ENCODE assay signal across 25 cellular contexts in the genomic region with DNA sequence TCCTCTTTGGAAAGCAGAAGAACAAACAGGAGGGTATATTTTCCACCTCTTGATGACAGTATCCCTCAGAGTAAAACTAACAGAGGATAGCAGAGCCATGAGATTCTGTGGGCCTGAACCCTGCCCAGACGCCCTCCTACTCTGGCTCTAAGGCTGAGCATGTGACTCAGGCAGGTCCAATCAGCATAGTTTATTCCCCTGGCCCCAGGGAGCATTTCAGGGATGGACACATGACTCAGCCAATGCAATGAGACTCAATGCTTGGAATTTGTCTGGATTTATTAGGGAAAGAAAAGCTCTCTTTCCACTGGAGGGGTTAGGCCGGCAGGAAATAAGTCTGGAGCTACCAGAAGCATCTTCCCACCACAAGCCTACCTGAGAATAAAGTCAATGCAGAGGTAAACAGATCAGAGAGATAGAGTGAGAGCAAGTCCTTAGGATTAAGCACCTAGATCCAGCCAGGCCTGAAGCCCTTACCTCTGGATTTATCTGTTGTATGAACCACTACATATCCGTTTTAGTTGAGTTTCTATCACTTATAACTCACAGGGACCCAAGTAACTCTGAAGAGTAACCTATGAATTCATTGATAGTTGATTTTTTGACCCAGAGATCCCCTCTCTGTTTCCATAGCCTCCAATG.
DNase-seq lines count a peak whose midpoint lies in the region; ATAC-seq and TF ChIP-seq lines count a peak whose summit lies in the region.
"Had no signal": no experiment of that assay in that cellular context is flagged by ENCODE, and none has a peak within 500 bp of the region (broad histone marks: within the 10 kb centered on the region; RNA-seq: fewer than 3 reads in every experiment).

No MANE protein-coding gene starts in this region.

- no peak overlapping the region for H2BK5ac ChIP-seq in trophoblast cell (ENCODE audit: low read depth, low read length, poor library complexity)

- no peak overlapping the region for H3K18ac ChIP-seq in trophoblast cell (ENCODE audit: low read length)

- DNase-seq in ELR (ENCODE audit: low read depth) (peak; percentile 56), M059J (ENCODE audit: low read depth) (peak; percentile 60), fibroblast of mammary gland (ENCODE audit: low read depth) (peak; percentile 35), trophoblast cell (peak; percentile 46 to 55)
- DNase-seq in activated CD8-positive, alpha-beta memory T cell treated with anti-CD3 and anti-CD28 coated beads, Interleukin-2, amount 50 U/mL, for 48 hours: no peak
- DNase-seq: activated CD4-positive, alpha-beta T cell treated with anti-CD3 and anti-CD28 coated beads, Interleukin-2, amount 50 U/mL, for 4 hours; activated naive CD8-positive, alpha-beta T cell treated with anti-CD3 and anti-CD28 coated beads, Interleukin-2, amount 10 ng/mL, durations not matched to agents 7 days and 5 days; AML-193; body of pancreas; CD8-positive, alpha-beta memory T cell; DMS53; effector memory CD4-positive, alpha-beta T cell; esophagus squamous epithelium; H7; head of caudate nucleus; left ventricle myocardium inferior; midbrain; natural killer cell; NCI-H2171; NCI-H524; ovary; right cardiac atrium; uterus had no signal

- peak overlapping the region; percentile 80 for H2BK12ac ChIP-seq in trophoblast cell (ENCODE audit: low read length)

- H3K79me1 ChIP-seq in trophoblast cell (ENCODE audit: low read length): no peaks in the 10 kb centered on the region

- no peak overlapping the region for H2AFZ ChIP-seq in trophoblast cell (ENCODE audit: insufficient read depth, low read length, poor library complexity)

- no peaks in the 10 kb centered on the region for H3K36me3 ChIP-seq in trophoblast cell (ENCODE audit: control insufficient read depth in 1 of 2, insufficient read depth in 2 of 2, low read length in 2 of 2)
- H3K36me3 ChIP-seq: esophagus squamous epithelium, left ventricle myocardium inferior, ovary, uterus had no signal

- no peak for ATAC-seq in GM21723 (IDR thresholded peaks at IDR 0.05; ENCODE audit: unreplicated experiment)
- ATAC-seq in GM19397 (IDR thresholded peaks at IDR 0.05; ENCODE audit: unreplicated experiment): no peak
- ATAC-seq: body of pancreas, natural killer cell, right cardiac atrium had no signal

- no CpG with 5 or more reads among the region's 3 CpGs for WGBS in trophoblast cell (ENCODE audit: extremely low coverage, insufficient coverage, insufficient read length)

- H3K4me1 ChIP-seq in trophoblast cell (ENCODE audit: control insufficient read depth in 1 of 2, insufficient read depth in 2 of 2, low read length in 2 of 2): peaks cover 0 to 4% of the 10 kb centered on the region in 2 experiments
- H3K4me1 ChIP-seq: esophagus squamous epithelium, left ventricle myocardium inferior, uterus had no signal

- H4K8ac ChIP-seq in trophoblast cell (ENCODE audit: low read depth, low read length): no peak overlapping the region

- H2AK5ac ChIP-seq in trophoblast cell (ENCODE audit: low read length): no peak overlapping the region

- no peak overlapping the region for H3K27ac ChIP-seq in trophoblast cell (ENCODE audit: low read depth, low read length)
- H3K27ac ChIP-seq: body of pancreas, esophagus squamous epithelium, left ventricle myocardium inferior, ovary, uterus had no signal

- H3K23ac ChIP-seq in trophoblast cell (ENCODE audit: low read length): no peak overlapping the region

- no peak overlapping the region for H3K9ac ChIP-seq in trophoblast cell (ENCODE audit: low read length)

- H3K27me3 ChIP-seq in trophoblast cell (ENCODE audit: insufficient read depth, low read length): no peaks in the 10 kb centered on the region
- H3K27me3 ChIP-seq: body of pancreas, ovary, uterus had no signal

- no peak overlapping the region for H4K12ac ChIP-seq in trophoblast cell (ENCODE audit: low read depth, low read length)

- TF ChIP-seq CTCF in fibroblast of mammary gland (conservative IDR thresholded peaks at IDR 0.05; ENCODE audit: control insufficient read depth, insufficient read depth, low read depth, low read length): no peak

- H3K14ac ChIP-seq in trophoblast cell (ENCODE audit: low read length): no peak overlapping the region

- H3K4me2 ChIP-seq in trophoblast cell (ENCODE audit: low read length): no peak overlapping the region

- no peak overlapping the region for H3K4ac ChIP-seq in trophoblast cell (ENCODE audit: low read depth, low read length)

- H3K79me2 ChIP-seq in trophoblast cell (ENCODE audit: control insufficient read depth, insufficient read depth, low read length, poor library complexity): no peaks in the 10 kb centered on the region

- no peaks in the 10 kb centered on the region for H3K9me3 ChIP-seq in trophoblast cell (ENCODE audit: insufficient read depth, low read depth, low read length)
- H3K9me3 ChIP-seq: uterus had no signal

- H2BK120ac ChIP-seq in trophoblast cell (ENCODE audit: insufficient read depth, low read length, poor library complexity): no peak overlapping the region

- H3K4me3 ChIP-seq in fibroblast of mammary gland (ENCODE audit: control insufficient read depth, low read depth, low read length): no peak overlapping the region
- no peak overlapping the region for H3K4me3 ChIP-seq in trophoblast cell (ENCODE audit: low read depth, low read length)
- H3K4me3 ChIP-seq: body of pancreas, esophagus squamous epithelium, left ventricle myocardium inferior, ovary, uterus had no signal

- no peak overlapping the region for H4K91ac ChIP-seq in trophoblast cell (ENCODE audit: low read depth, low read length)
